Comparison of ENCODE assay signal across 11 cellular contexts in the genomic region with DNA sequence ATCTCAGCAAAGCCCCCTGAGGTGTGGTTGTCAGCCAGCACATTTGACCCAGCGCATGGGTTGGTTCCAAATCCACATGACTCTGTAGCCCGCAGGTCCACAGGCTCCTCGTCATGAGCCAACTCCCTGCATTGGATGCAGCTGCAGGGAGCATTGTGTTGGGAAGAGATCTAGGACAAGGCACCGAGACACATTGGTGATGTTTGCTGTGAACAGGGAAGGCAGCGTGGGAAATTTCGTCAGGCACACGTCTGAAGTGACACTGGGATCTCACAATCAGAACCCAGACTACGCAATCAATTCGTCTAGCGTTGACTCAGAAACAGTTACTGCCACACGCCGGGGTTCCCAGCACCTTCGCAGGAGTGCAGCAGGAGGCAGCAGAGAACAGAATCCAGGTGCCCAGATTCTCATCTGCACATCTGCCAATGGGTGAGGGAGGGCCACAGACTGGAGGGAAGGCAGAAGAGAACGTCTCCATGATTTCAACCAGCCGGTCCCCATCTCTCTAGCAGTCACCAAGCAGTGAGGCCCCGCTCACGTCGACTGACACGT.
DNase-seq lines count a peak whose midpoint lies in the region; ATAC-seq, FAIRE-seq and TF ChIP-seq lines count a peak whose summit lies in the region.
"Had no signal": no experiment of that assay in that cellular context is flagged by ENCODE, and none has a peak within 500 bp of the region (broad histone marks: within the 10 kb centered on the region; RNA-seq: fewer than 3 reads in every experiment).

No MANE protein-coding gene starts in this region.

- FAIRE-seq in GM12878 (lab: Jason Lieb, UNC) = no peak

- ATAC-seq in GM12878 (no peak; the same call in 2 of the 3 replicates), HG02884 (IDR thresholded peaks at IDR 0.05; ENCODE audit: unreplicated experiment) (no peak)

- H3K4me3 ChIP-seq in GM12878 (no peak overlapping the region), mesendoderm (ENCODE audit: low read length) (no peak overlapping the region)
- H3K4me3 ChIP-seq: GM23248, upper lobe of left lung had no signal

- WGBS in GM12878 (ENCODE audit: insufficient coverage, insufficient replicate concordance, low lambda C conversion rate, missing lambda C conversion rate) = 36% methylated on average over 19 of the region's 19 CpGs
- no CpG with 5 or more reads among the region's 19 CpGs for WGBS in mesendoderm (ENCODE audit: extremely low coverage, insufficient coverage, low lambda C conversion rate)

- TF ChIP-seq EP300 in GM12878 (IDR thresholded peaks at IDR 0.05; ENCODE audit: borderline replicate concordance in 1 of 2, control insufficient read depth in 1 of 2, low read depth in 2 of 2, low read length in 2 of 2) = no peak

- H3K27ac ChIP-seq in GM12878 (ENCODE audit: control insufficient read depth, insufficient read depth) = no peak overlapping the region
- no peak overlapping the region for H3K27ac ChIP-seq in mesendoderm (ENCODE audit: low read depth, low read length)
- H3K27ac ChIP-seq: GM23248, upper lobe of left lung had no signal

- no peak overlapping the region for H3K56ac ChIP-seq in mesendoderm (ENCODE audit: low read length)

- POLR2A ChIA-PET in GM12878 (lab: Charles Lee) = no interaction called here

- TF ChIP-seq RAD21 in GM12878 (IDR thresholded peaks at IDR 0.05; ENCODE audit: insufficient read depth, low read depth, low read length) = 0 out of 2 replicates have a peak, but pooled peaks have one; percentile 12

- no peaks in the 10 kb centered on the region; a peak in 3 of 4 replicates for H3K27me3 ChIP-seq in GM12878 (replicated peaks in 1 of 2; ENCODE audit: control insufficient read depth in 2 of 2, insufficient read depth in 2 of 2, low read length in 1 of 2)
- H3K27me3 ChIP-seq in mesendoderm (ENCODE audit: insufficient read depth, low read length, poor library complexity) = no peaks in the 10 kb centered on the region
- H3K27me3 ChIP-seq: upper lobe of left lung had no signal

- BruUV-seq in GM12878 (replicated peaks; lab: Mats Ljungman, UMichigan) = no TSS peak

- no peaks in the 10 kb centered on the region for H3K4me1 ChIP-seq in GM12878 (ENCODE audit: control insufficient read depth, insufficient read depth, low read length)
- peaks cover 4% of the 10 kb centered on the region for H3K4me1 ChIP-seq in mesendoderm (ENCODE audit: control insufficient read depth, low read depth, low read length)

- no peak overlapping the region for H4K8ac ChIP-seq in mesendoderm (ENCODE audit: low read depth, low read length)

- H3K36me3 ChIP-seq in GM12878 (ENCODE audit: control insufficient read depth in 2 of 2, insufficient read depth in 2 of 2, low read length in 1 of 2) = no peaks in the 10 kb centered on the region
- no peaks in the 10 kb centered on the region for H3K36me3 ChIP-seq in mesendoderm (ENCODE audit: control insufficient read depth, insufficient read depth, low read length)
- H3K36me3 ChIP-seq: upper lobe of left lung had no signal

- no peak overlapping the region for H2AK5ac ChIP-seq in mesendoderm (ENCODE audit: low read length)

- H3K79me2 ChIP-seq in GM12878 (ENCODE audit: control insufficient read depth, insufficient read depth, low read length) (no peaks in the 10 kb centered on the region), mesendoderm (ENCODE audit: control insufficient read depth, insufficient read depth, low read length) (no peaks in the 10 kb centered on the region)

- CTCF ChIA-PET in GM12878 (lab: Yijun Ruan, JAX) = no interaction called here

- RAD21 ChIA-PET in GM12878 (lab: Charles Lee; ENCODE audit: unreplicated experiment) = no interaction called here

- H3K4ac ChIP-seq in mesendoderm (ENCODE audit: low read depth, low read length) = no peak overlapping the region

- no peak overlapping the region for H2BK120ac ChIP-seq in mesendoderm (ENCODE audit: low read depth, low read length)

- H4K20me1 ChIP-seq in GM12878 (ENCODE audit: control insufficient read depth, insufficient read depth) = no peaks in the 10 kb centered on the region

- H3K9me3 ChIP-seq in GM12878 (replicated peaks; ENCODE audit: control insufficient read depth, insufficient read depth, low read length) = no peaks in the 10 kb centered on the region
- H3K9me3 ChIP-seq: upper lobe of left lung had no signal

- intact Hi-C loops in GM12878 (cut with micrococcal nuclease; ENCODE audit: unreplicated experiment) = no loop called here

- peak in 1 of 3 experiments; percentile 8; a peak in 1 of 6 replicates for TF ChIP-seq CTCF in GM12878 (IDR thresholded peaks at IDR 0.05 in 2 of 3, conservative IDR thresholded peaks at IDR 0.05 in 1 of 3; ENCODE audit: control insufficient read depth in 2 of 3, extremely low read depth in 1 of 3, insufficient read depth in 1 of 3, low read depth in 3 of 3, low read length in 3 of 3)

- no peak overlapping the region for H3K23ac ChIP-seq in mesendoderm (ENCODE audit: low read length)

- no peak overlapping the region for H4K5ac ChIP-seq in mesendoderm (ENCODE audit: low read length)

- H3K4me2 ChIP-seq in GM12878 (ENCODE audit: control insufficient read depth, insufficient read depth) = no peak overlapping the region
- no peak overlapping the region for H3K4me2 ChIP-seq in mesendoderm (ENCODE audit: low read length)

- H2BK15ac ChIP-seq in mesendoderm (replicated peaks; ENCODE audit: low read depth) = no peak overlapping the region

- SMC1A ChIA-PET in GM12878 (lab: Charles Lee; ENCODE audit: uncharacterized antibody, unreplicated experiment) = no interaction called here

- no peak overlapping the region for H2AFZ ChIP-seq in GM12878 (ENCODE audit: control insufficient read depth, low read depth, low read length)
- H2AFZ ChIP-seq: GM23248 had no signal

- TF ChIP-seq POLR2A in GM12878 (IDR thresholded peaks at IDR 0.05; ENCODE audit: low read depth, low read length) = no peak

- peak; percentile 36 for DNase-seq in DMS53 treated with DMSO at 0.1 percent for 48 hours (lab: John Stamatoyannopoulos, UW; ENCODE audit: unreplicated experiment)
- DNase-seq in HuH-7.5 (ENCODE audit: low spot score) = peak; percentile 91
- no peak for DNase-seq in GM12878 (ENCODE audit: low read depth, low spot score)
- peak; percentile 67 for DNase-seq in mesendoderm
- DNase-seq in HPDE6-E6E7 (ENCODE audit: extremely low spot score) = no peak
- no peak for DNase-seq in amniotic stem cell (lab: John Stamatoyannopoulos, UW)
- DNase-seq in central memory CD4-positive, alpha-beta T cell = no peak
- DNase-seq: GM23248; stimulated activated CD4-positive, alpha-beta T cell treated with anti-CD3 and anti-CD28 coated beads, Interleukin-4, amount 100 ng/mL, for 1 hour; upper lobe of left lung had no signal

- H2BK5ac ChIP-seq in mesendoderm (ENCODE audit: low read length) = no peak overlapping the region

- H3K9ac ChIP-seq in GM12878 (ENCODE audit: control insufficient read depth, insufficient read depth, low read length) (no peak overlapping the region), mesendoderm (ENCODE audit: low read length) (no peak overlapping the region)
- H3K9ac ChIP-seq: GM23248 had no signal

- no peak overlapping the region for H3K18ac ChIP-seq in mesendoderm (ENCODE audit: low read length)

- in situ Hi-C loops in GM12878 (cut with MboI) = no loop called here

- H3K79me1 ChIP-seq in mesendoderm (ENCODE audit: low read length) = no peaks in the 10 kb centered on the region

TF ChIP-seq in GM12878, 131 proteins besides CTCF, POLR2A, EP300 and RAD21:
- TF ChIP-seq PAX5 (IDR thresholded peaks at IDR 0.05; ENCODE audit: borderline replicate concordance, low read depth, low read length) (no peak), NR2C2 (IDR thresholded peaks at IDR 0.05; ENCODE audit: borderline replicate concordance, control insufficient read depth, insufficient read length, low read depth) (no peak), BRCA1 (IDR thresholded peaks at IDR 0.05; ENCODE audit: low read depth, low read length) (no peak)

Comparison
In these comparisons a context has a peak if more than half of its experiments do, and no peak if none do; other contexts are left out.
1. DNase-seq: peak in DMS53 treated with DMSO at 0.1 percent for 48 hours (single experiment), HuH-7.5 (single experiment) and mesendoderm (single experiment); none in GM12878 (single experiment), HPDE6-E6E7 (single experiment), amniotic stem cell (single experiment) and central memory CD4-positive, alpha-beta T cell (single experiment).